In genomic region chr5:72955143-72955767, GRCh38 we compare ENCODE assay signal across 8 cellular contexts. TPM values are rescaled to one million over a fixed set of nuclear protein-coding genes. Genes with fewer than 3 reads are reported as not detected.
DNase-seq lines count a peak whose midpoint lies in the region; ATAC-seq and TF ChIP-seq lines count a peak whose summit lies in the region.

No MANE protein-coding gene starts in this region.

- peaks cover 37% of the 10 kb centered on the region for H3K27me3 Mint-ChIP-seq in activated CD4-positive, alpha-beta memory T cell treated with anti-CD3 and anti-CD28 coated beads, Interleukin-2, amount 10 ng/mL, durations not matched to agents 7 days and 5 days
- peaks cover 3% of the 10 kb centered on the region for H3K27me3 Mint-ChIP-seq in progenitor cell of endocrine pancreas

- H3K27ac ChIP-seq in ACC112 (ENCODE audit: low read depth, low read length) = peak overlapping the region; percentile 93

- H3K79me2 ChIP-seq in ACC112 (ENCODE audit: control insufficient read depth, insufficient read depth, low read length, unreplicated experiment) = peaks cover 40% of the 10 kb centered on the region

- peak overlapping the region; percentile 83 for H2AFZ ChIP-seq in ACC112 (ENCODE audit: low read length, unreplicated experiment)

- peaks cover 4% of the 10 kb centered on the region for H3K36me3 Mint-ChIP-seq in activated CD4-positive, alpha-beta memory T cell treated with anti-CD3 and anti-CD28 coated beads, Interleukin-2, amount 10 ng/mL, durations not matched to agents 7 days and 5 days (ENCODE audit: low read depth)
- peaks cover 1% of the 10 kb centered on the region for H3K36me3 Mint-ChIP-seq in progenitor cell of endocrine pancreas (ENCODE audit: insufficient read depth)

- CTCF ChIA-PET in activated CD4-positive, alpha-beta memory T cell treated with anti-CD3 and anti-CD28 coated beads, Interleukin-2, amount 10 ng/mL, durations not matched to agents 7 days and 5 days (lab: Charles Lee) = interaction anchor here (0.6 to 1.4 kb wide), 13 partner anchors 10 to 590 kb away, joined by 3 to 5 read pairs (median 3); no protein-coding TSS in a partner anchor

- no peaks in the 10 kb centered on the region for H3K9me3 Mint-ChIP-seq in activated CD4-positive, alpha-beta memory T cell treated with anti-CD3 and anti-CD28 coated beads, Interleukin-2, amount 10 ng/mL, durations not matched to agents 7 days and 5 days
- H3K9me3 Mint-ChIP-seq in progenitor cell of endocrine pancreas (ENCODE audit: low read depth) = no peaks in the 10 kb centered on the region

- H3K4me3 ChIP-seq in ACC112 (ENCODE audit: low read depth, low read length) = peak overlapping the region; percentile 77

- H3K4me1 Mint-ChIP-seq in activated CD4-positive, alpha-beta memory T cell treated with anti-CD3 and anti-CD28 coated beads, Interleukin-2, amount 10 ng/mL, durations not matched to agents 7 days and 5 days = peaks cover 20% of the 10 kb centered on the region
- H3K4me1 Mint-ChIP-seq in progenitor cell of endocrine pancreas (ENCODE audit: low read depth) = peaks cover 25% of the 10 kb centered on the region

- TF ChIP-seq CTCF in progenitor cell of endocrine pancreas (IDR thresholded peaks at IDR 0.05; ENCODE audit: unreplicated experiment) = no peak

- POLR2A ChIA-PET in activated CD4-positive, alpha-beta memory T cell treated with anti-CD3 and anti-CD28 coated beads, Interleukin-2, amount 10 ng/mL, durations not matched to agents 7 days and 5 days (lab: Charles Lee) = interaction anchor here (2.6 kb wide), 1 partner anchor 106 kb away, joined by 9 read pairs; no protein-coding TSS in a partner anchor

- H3K27me3 ChIP-seq in ACC112 (ENCODE audit: insufficient read depth, low read length) = no peaks in the 10 kb centered on the region

- H3K36me3 ChIP-seq in ACC112 (ENCODE audit: insufficient read depth, low read length) = no peaks in the 10 kb centered on the region

- peak overlapping the region; percentile 92 for H3K4me3 Mint-ChIP-seq in activated CD4-positive, alpha-beta memory T cell treated with anti-CD3 and anti-CD28 coated beads, Interleukin-2, amount 10 ng/mL, durations not matched to agents 7 days and 5 days
- peak overlapping the region; percentile 88 for H3K4me3 Mint-ChIP-seq in progenitor cell of endocrine pancreas (ENCODE audit: low read depth)

- H3K27ac Mint-ChIP-seq in activated CD4-positive, alpha-beta memory T cell treated with anti-CD3 and anti-CD28 coated beads, Interleukin-2, amount 10 ng/mL, durations not matched to agents 7 days and 5 days = peak overlapping the region; percentile 64
- H3K27ac Mint-ChIP-seq in progenitor cell of endocrine pancreas = peak overlapping the region; percentile 98

- ATAC-seq in GM19035 (IDR thresholded peaks at IDR 0.05; ENCODE audit: unreplicated experiment) = peak; percentile 44
- peak; percentile 33 for ATAC-seq in HG03139 (IDR thresholded peaks at IDR 0.05; ENCODE audit: unreplicated experiment)

- intact Hi-C loops in cardiac septum (cut with DNase I) = loop anchor here (2.0 to 5.0 kb wide), 2 partner anchors 108 to 138 kb away; partner anchors contain the start of gene TNPO1

- no peak for DNase-seq in activated CD4-positive, alpha-beta memory T cell treated with anti-CD3 and anti-CD28 coated beads, Interleukin-2, amount 10 ng/mL, durations not matched to agents 7 days and 5 days
- DNase-seq in cardiac septum (ENCODE audit: low spot score) (peak; percentile 85), progenitor cell of endocrine pancreas (ENCODE audit: low spot score, unreplicated experiment) (peak; percentile 26), AML-193 (lab: John Stamatoyannopoulos, UW) (no peak)
- DNase-seq in NK-92 treated with Interleukin-12 subunit alpha and Interleukin-12 subunit beta, amount 100 ng/mL, for 24 hours (lab: John Stamatoyannopoulos, UW) = no peak

- peaks cover 54% of the 10 kb centered on the region for H3K4me1 ChIP-seq in ACC112 (ENCODE audit: control insufficient read depth, insufficient read depth, low read length, unreplicated experiment)

RNA-seq across cellular contexts. Expression of gene FCHO2, which starts 0.6 kb away (rescaled TPM):
- total RNA-seq in activated CD4-positive, alpha-beta memory T cell treated with anti-CD3 and anti-CD28 coated beads, Interleukin-2, amount 10 ng/mL, durations not matched to agents 7 days and 5 days = 1 to 10 TPM; 3.1 to 3.5 TPM
- total RNA-seq in cardiac septum (15.5 TPM), progenitor cell of endocrine pancreas (23.6 and 30.2 TPM in 2 replicates)

Comparison
In these comparisons a context has a peak if more than half of its experiments do, and no peak if none do; other contexts are left out.
1. DNase-seq: peak in cardiac septum (single experiment) and progenitor cell of endocrine pancreas (single experiment); none in activated CD4-positive, alpha-beta memory T cell treated with anti-CD3 and anti-CD28 coated beads, Interleukin-2, amount 10 ng/mL, durations not matched to agents 7 days and 5 days (single experiment), AML-193 (0 of 2) and NK-92 treated with Interleukin-12 subunit alpha and Interleukin-12 subunit beta, amount 100 ng/mL, for 24 hours (single experiment).